9 cellular contexts compared by ENCODE assay signal in the genomic region with DNA sequence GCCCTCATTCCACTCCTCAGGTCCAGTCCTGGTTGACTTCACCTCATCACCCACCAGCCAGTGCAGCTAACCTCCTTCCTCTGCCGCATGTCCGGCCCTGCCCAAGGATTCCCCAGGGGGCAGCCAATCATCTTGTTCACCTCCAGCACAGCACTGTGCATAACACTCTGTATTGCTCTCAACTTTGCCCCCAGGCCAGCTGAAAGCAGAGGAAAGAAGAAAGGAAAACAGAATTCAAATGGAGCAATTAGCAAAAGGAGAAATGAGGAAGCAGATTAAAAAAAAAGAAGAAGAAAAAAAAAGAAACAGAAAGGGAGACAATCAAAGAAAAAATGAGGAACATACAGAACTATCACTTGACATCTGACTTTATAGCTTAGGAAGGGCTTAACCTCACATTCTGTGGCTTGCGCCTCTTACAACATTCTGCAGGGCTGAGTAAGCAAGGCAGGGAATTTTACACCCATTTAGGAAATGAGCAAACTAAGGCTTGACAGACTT. TPM values are rescaled to one million over a fixed set of nuclear protein-coding genes. Genes with fewer than 3 reads are reported as not detected.
A peak's percentile ranks its signal among the peaks of the same experiment; 100 is the strongest.
DNase-seq lines count a peak whose midpoint lies in the region; ATAC-seq and TF ChIP-seq lines count a peak whose summit lies in the region.
"Had no signal": no experiment of that assay in that cellular context is flagged by ENCODE, and none has a peak within 500 bp of the region (broad histone marks: within the 10 kb centered on the region; RNA-seq: fewer than 3 reads in every experiment).

No MANE protein-coding gene starts in this region.

- H3K9me3 ChIP-seq in breast epithelium (no peaks in the 10 kb centered on the region), upper lobe of right lung (no peaks in the 10 kb centered on the region), thyroid gland (no peaks in the 10 kb centered on the region)

- intact Hi-C loops in breast epithelium (cut with DNase I; ENCODE audit: low total_unique reads) (no loop called here), MCF 10A (cut with micrococcal nuclease) (no loop called here), left ventricle myocardium superior (cut with micrococcal nuclease) (no loop called here), upper lobe of right lung (cut with DNase I) (no loop called here), thyroid gland (cut with DNase I) (no loop called here)

- TF ChIP-seq POLR2A in breast epithelium (IDR thresholded peaks at IDR 0.05) (no peak), thyroid gland (IDR thresholded peaks at IDR 0.05) (no peak)

- CTCF ChIA-PET in MCF 10A (lab: Yijun Ruan, JAX): no interaction called here

- H3K4me3 Mint-ChIP-seq in MCF 10A (ENCODE audit: unreplicated experiment): no peak overlapping the region
- H3K4me3 Mint-ChIP-seq: activated T-cell treated with anti-CD3 and anti-CD28 coated beads, Interleukin-2, amount 50 U/mL, for 24 hours had no signal

- H3K9me3 Mint-ChIP-seq in MCF 10A (ENCODE audit: unreplicated experiment): peaks cover 24% of the 10 kb centered on the region
- H3K9me3 Mint-ChIP-seq: activated T-cell treated with anti-CD3 and anti-CD28 coated beads, Interleukin-2, amount 50 U/mL, for 24 hours had no signal

- H3K4me3 ChIP-seq in breast epithelium (no peak overlapping the region), upper lobe of right lung (no peak overlapping the region), thyroid gland (replicated peaks in 1 of 3) (no peak overlapping the region)

- no peaks in the 10 kb centered on the region for H3K27me3 Mint-ChIP-seq in MCF 10A (ENCODE audit: insufficient read depth, unreplicated experiment)

- DNase-seq in breast epithelium (ENCODE audit: low spot score in 2 of 2) (no peak), MCF 10A (ENCODE audit: unreplicated experiment) (no peak), MV-4-11 (lab: John Stamatoyannopoulos, UW) (peak; percentile 98), left ventricle myocardium superior (no peak), upper lobe of right lung (no peak), HPDE6-E6E7 (ENCODE audit: extremely low spot score) (no peak), thyroid gland (no peak)
- DNase-seq: activated T-cell treated with anti-CD3 and anti-CD28 coated beads, Interleukin-2, amount 50 U/mL, for 24 hours had no signal

- H3K36me3 ChIP-seq in breast epithelium (no peaks in the 10 kb centered on the region), upper lobe of right lung (no peaks in the 10 kb centered on the region), thyroid gland (no peaks in the 10 kb centered on the region)

- no peaks in the 10 kb centered on the region for H3K27me3 ChIP-seq in breast epithelium
- peaks cover 3% of the 10 kb centered on the region for H3K27me3 ChIP-seq in upper lobe of right lung
- H3K27me3 ChIP-seq in thyroid gland: no peaks in the 10 kb centered on the region

- H3K4me1 Mint-ChIP-seq in MCF 10A (ENCODE audit: insufficient read depth, unreplicated experiment): peaks cover 5% of the 10 kb centered on the region

- peak overlapping the region; percentile 17 to 61 for H3K27ac ChIP-seq in breast epithelium
- H3K27ac ChIP-seq in upper lobe of right lung: no peak overlapping the region
- H3K27ac ChIP-seq in thyroid gland: no peak overlapping the region

- H3K36me3 Mint-ChIP-seq in MCF 10A (ENCODE audit: insufficient read depth, unreplicated experiment): peaks cover 7% of the 10 kb centered on the region

- POLR2A ChIA-PET in MCF 10A (lab: Yijun Ruan, JAX): no interaction called here

- TF ChIP-seq CTCF in breast epithelium (IDR thresholded peaks at IDR 0.05) (no peak), MCF 10A (IDR thresholded peaks at IDR 0.05; ENCODE audit: unreplicated experiment) (no peak), upper lobe of right lung (IDR thresholded peaks at IDR 0.05) (no peak), thyroid gland (IDR thresholded peaks at IDR 0.05) (no peak)

- H3K27ac Mint-ChIP-seq in MCF 10A (ENCODE audit: low read depth, unreplicated experiment): no peak overlapping the region
- H3K27ac Mint-ChIP-seq: activated T-cell treated with anti-CD3 and anti-CD28 coated beads, Interleukin-2, amount 50 U/mL, for 24 hours had no signal

- peaks cover 0 to 4% of the 10 kb centered on the region in 2 donors for H3K4me1 ChIP-seq in breast epithelium
- H3K4me1 ChIP-seq in upper lobe of right lung: peaks cover 11% of the 10 kb centered on the region
- no peaks in the 10 kb centered on the region for H3K4me1 ChIP-seq in thyroid gland

- ATAC-seq in left ventricle myocardium superior: peak; percentile 29
- peak; percentile 81 for ATAC-seq in upper lobe of right lung
- ATAC-seq in GM19328 (IDR thresholded peaks at IDR 0.05; ENCODE audit: unreplicated experiment): no peak

- no TSS peak for BruUV-seq in MCF 10A (replicated peaks; lab: Mats Ljungman, UMichigan)

- WGBS in thyroid gland, 2 donors: 50 to 61% methylated on average over 3 of the region's 3 CpGs

RNA-seq across cellular contexts. Expression of a gene that starts 26.1 kb away (rescaled TPM):
- total RNA-seq in breast epithelium (10 to 100 TPM; 21.8 to 62.2 (median 33.4) TPM), MCF 10A (2022) (0.22 TPM in 1 of 2 replicates, not detected in the other), left ventricle myocardium superior (51.2 TPM), upper lobe of right lung (50.6 TPM), thyroid gland (10 to 100 TPM in 3 of 4 donors, 1 to 10 TPM in 1; 7.5 to 30.3 (median 24.1) TPM)

Comparison
In these comparisons a context has a peak if more than half of its experiments do, and no peak if none do; other contexts are left out.
1. H3K27ac ChIP-seq: peak in breast epithelium (2 of 2); none in upper lobe of right lung (single experiment) and thyroid gland (0 of 3).